In genomic region chr5:176597417-176598389, GRCh38 we compare ENCODE assay signal across 1 cellular context.
TF ChIP-seq lines count a peak whose summit lies in the region.

No MANE protein-coding gene starts in this region.

TF ChIP-seq in GM23338, 12 proteins besides CTCF, POLR2A, EP300 and RAD21 (continued from another document):
- TF ChIP-seq REST (IDR thresholded peaks at IDR 0.05; ENCODE audit: unreplicated experiment), result no peak
- TF ChIP-seq EZH2 (IDR thresholded peaks at IDR 0.05; ENCODE audit: low read depth, unreplicated experiment), result no peak
- TF ChIP-seq ZNF462 (CRISPR knock-in tag; IDR thresholded peaks at IDR 0.05), result no peak
